In the genomic region with DNA sequence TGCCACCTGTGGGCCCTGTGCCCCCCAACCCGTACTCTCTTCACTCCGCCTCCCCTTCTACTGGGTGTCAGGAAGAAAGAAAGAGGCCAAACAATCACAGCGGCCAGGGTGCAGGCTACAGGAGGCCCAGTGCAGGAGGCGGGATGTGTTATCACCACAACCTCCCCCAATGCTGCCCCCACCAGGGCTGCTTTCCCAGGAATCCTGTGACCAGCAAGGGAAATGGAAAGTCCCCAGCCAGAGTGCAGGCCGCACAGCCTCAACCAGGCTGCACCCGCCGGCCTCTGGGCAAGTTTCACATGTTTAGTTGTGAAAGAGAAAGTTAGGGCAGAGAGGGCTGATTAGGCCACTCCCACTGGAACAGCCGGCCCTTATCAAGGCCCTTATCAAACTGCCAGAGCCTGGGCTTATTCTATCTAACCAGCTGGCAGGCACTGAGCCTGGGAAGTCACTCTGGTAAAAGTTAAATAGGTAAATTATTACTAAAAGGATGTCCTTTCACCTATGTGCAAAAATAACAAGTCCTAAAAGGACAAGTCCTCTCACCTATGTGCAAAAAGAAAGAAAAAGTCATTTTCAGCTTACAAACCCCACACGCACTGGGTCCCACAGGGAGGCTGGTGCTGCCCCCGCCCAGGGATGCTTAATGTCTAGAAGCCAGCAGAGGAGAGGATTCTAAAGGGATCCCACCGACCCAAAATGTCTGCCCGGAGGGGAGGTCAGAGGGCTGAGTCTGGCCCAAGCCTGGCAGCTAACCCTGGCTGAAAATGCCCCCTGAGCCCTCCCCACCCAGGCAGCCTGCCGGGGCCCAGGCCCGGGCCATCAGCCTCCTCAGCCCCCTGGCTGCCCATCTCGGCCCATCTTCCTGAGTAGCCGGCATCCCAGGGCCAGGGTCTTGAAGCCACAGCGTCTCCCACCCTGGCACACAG, we compare ENCODE assay signal across 8 cellular contexts. TPM values are rescaled to one million over a fixed set of nuclear protein-coding genes. Genes with fewer than 3 reads are reported as not detected.
DNase-seq lines count a peak whose midpoint lies in the region; ATAC-seq and TF ChIP-seq lines count a peak whose summit lies in the region.

No MANE protein-coding gene starts in this region.

- ATAC-seq in HG02571 (IDR thresholded peaks at IDR 0.05; ENCODE audit: unreplicated experiment) (peak; percentile 51), HG03025 (IDR thresholded peaks at IDR 0.05; ENCODE audit: low FRiP score, unreplicated experiment) (no peak)

- no peaks in the 10 kb centered on the region for H3K36me3 ChIP-seq in cardiac muscle cell
- H3K36me3 ChIP-seq in sigmoid colon: no peaks in the 10 kb centered on the region

- H3K27ac ChIP-seq in cardiac muscle cell (peak overlapping the region; percentile 81), sigmoid colon (peak overlapping the region; percentile 70 to 77 (median 76))

- H3K27me3 ChIP-seq in cardiac muscle cell: no peaks in the 10 kb centered on the region
- H3K27me3 ChIP-seq in sigmoid colon: no peaks in the 10 kb centered on the region

- intact Hi-C loops in sigmoid colon (cut with DNase I): no loop called here

- peaks cover 16% of the 10 kb centered on the region for H3K4me1 ChIP-seq in cardiac muscle cell (ENCODE audit: low read depth)
- peaks cover 0 to 41% (median 33%) of the 10 kb centered on the region in 4 donors for H3K4me1 ChIP-seq in sigmoid colon

- TF ChIP-seq POLR2A in GM15510 (IDR thresholded peaks at IDR 0.05; ENCODE audit: borderline replicate concordance, extremely low read depth, insufficient read length): peak; percentile 41
- peak in 1 of 2 donors; percentile 16 for TF ChIP-seq POLR2A in sigmoid colon (IDR thresholded peaks at IDR 0.05)

- WGBS in sigmoid colon, 2 donors: 18 to 44% methylated on average over 17 of the region's 17 CpGs

- no peak for TF ChIP-seq EP300 in sigmoid colon (IDR thresholded peaks at IDR 0.05)

- H3K9me3 ChIP-seq in cardiac muscle cell (ENCODE audit: low read depth): no peaks in the 10 kb centered on the region
- no peaks in the 10 kb centered on the region for H3K9me3 ChIP-seq in sigmoid colon

- H3K4me3 ChIP-seq in cardiac muscle cell: no peak overlapping the region
- H3K4me3 ChIP-seq in sigmoid colon: no peak overlapping the region

- DNase-seq in NCI-H226 (peak; percentile 91), cardiac muscle cell (ENCODE audit: low read depth in 1 of 2, low spot score in 1 of 2) (peak; percentile 56 to 87), sigmoid colon (peak; percentile 86), NCI-H2107 (lab: John Stamatoyannopoulos, UW) (no peak)
- peak; percentile 31 for DNase-seq in activated T-helper 9 cell treated with anti-CD3 and anti-CD28 coated beads, Interleukin-2, amount 50 U/mL, for 16 hours (ENCODE audit: low read depth)

- TF ChIP-seq CTCF in cardiac muscle cell (IDR thresholded peaks at IDR 0.05; ENCODE audit: low read depth, low read length): no peak
- no peak for TF ChIP-seq CTCF in sigmoid colon (IDR thresholded peaks at IDR 0.05)

RNA-seq across cellular contexts. Expression of gene ACOT7, which starts 33.7 kb away (rescaled TPM):
- 11.8 and 24.2 TPM in 2 replicates for total RNA-seq in cardiac muscle cell
- 22.3 and 51.2 TPM in 2 replicates for polyA plus RNA-seq in cardiac muscle cell
- total RNA-seq in sigmoid colon: 10 to 100 TPM; 17.9 to 26.5 (median 22.2) TPM
- polyA plus RNA-seq in sigmoid colon: 10 to 100 TPM; 54.7 to 81.0 (median 78.8) TPM

RNA-seq across cellular contexts. Expression of gene HES2, which starts 59.9 kb away (rescaled TPM):
- total RNA-seq in cardiac muscle cell: not detected in 2 replicates
- polyA plus RNA-seq in cardiac muscle cell: 0.09 TPM in 1 of 2 replicates, not detected in the other
- not detected for total RNA-seq in sigmoid colon
- 10 to 100 TPM; 10.7 to 27.0 (median 19.9) TPM for polyA plus RNA-seq in sigmoid colon
